In genomic region chr7:151409555-151410404, GRCh38 we compare ENCODE assay signal across 8 cellular contexts. TPM values are rescaled to one million over a fixed set of nuclear protein-coding genes. Genes with fewer than 3 reads are reported as not detected.
DNase-seq lines count a peak whose midpoint lies in the region; ATAC-seq and TF ChIP-seq lines count a peak whose summit lies in the region.

Gene WDR86, minus strand, starts transcription at chr7:151410038. Its CDS starts 449 bp downstream, at chr7:151409589.

- POLR2A ChIA-PET in naive thymus-derived CD4-positive, alpha-beta T cell (lab: Charles Lee) = interaction anchor here (1.0 kb wide), 1 partner anchor 20 kb away, joined by 3 read pairs; no protein-coding TSS in a partner anchor

- no peaks in the 10 kb centered on the region for H3K79me2 ChIP-seq in ACC112 (ENCODE audit: control insufficient read depth, insufficient read depth, low read length, unreplicated experiment)

- no peak within 1 kb of the TSS for H2AFZ ChIP-seq in ACC112 (ENCODE audit: low read length, unreplicated experiment)

- H3K36me3 ChIP-seq in ACC112 (ENCODE audit: insufficient read depth, low read length) = no peaks in the 10 kb centered on the region
- no peaks in the 10 kb centered on the region for H3K36me3 ChIP-seq in naive thymus-derived CD4-positive, alpha-beta T cell (ENCODE audit: control insufficient read depth in 2 of 3, insufficient read depth in 3 of 3, low read length in 3 of 3)

- no peak for ATAC-seq in naive thymus-derived CD4-positive, alpha-beta T cell

- H3K27ac ChIP-seq in ACC112 (ENCODE audit: low read depth, low read length) (no peak within 1 kb of the TSS), dorsolateral prefrontal cortex (peak within 1 kb of the TSS in 22 of 59 donors; percentile 2 to 86 (median 42))
- H3K27ac ChIP-seq in naive thymus-derived CD4-positive, alpha-beta T cell (ENCODE audit: low read depth, low read length) = no peak within 1 kb of the TSS

- DNase-seq in NCI-H2227 treated with DMSO at 0.1 percent for 48 hours (lab: John Stamatoyannopoulos, UW) (peak; percentile 20), dorsolateral prefrontal cortex (no peak), amygdala (lab: John Stamatoyannopoulos, UW) (no peak), MV-4-11 (lab: John Stamatoyannopoulos, UW) (no peak), posterior vena cava (ENCODE audit: low spot score) (no peak), RKO (ENCODE audit: low spot score) (no peak)
- peak in 3 of 9 donors; percentile 18 to 37 (median 25) for DNase-seq in naive thymus-derived CD4-positive, alpha-beta T cell

- peak within 1 kb of the TSS in 6 of 9 donors; percentile 8 to 81 (median 52) for H3K27ac Mint-ChIP-seq in naive thymus-derived CD4-positive, alpha-beta T cell

- H3K9me3 Mint-ChIP-seq in naive thymus-derived CD4-positive, alpha-beta T cell = no peaks in the 10 kb centered on the region

- H3K4me3 ChIP-seq in ACC112 (ENCODE audit: low read depth, low read length) (peak within 1 kb of the TSS; percentile 69), dorsolateral prefrontal cortex (peak within 1 kb of the TSS; percentile 12 to 72 (median 54))
- peak within 1 kb of the TSS; percentile 51 for H3K4me3 ChIP-seq in naive thymus-derived CD4-positive, alpha-beta T cell (ENCODE audit: low read length)

- peak within 1 kb of the TSS; percentile 67 to 88 (median 78) for H3K4me3 Mint-ChIP-seq in naive thymus-derived CD4-positive, alpha-beta T cell

- peaks cover 11 to 24% (median 19%) of the 10 kb centered on the region in 7 donors for H3K4me1 Mint-ChIP-seq in naive thymus-derived CD4-positive, alpha-beta T cell

- no peaks in the 10 kb centered on the region for H3K9me3 ChIP-seq in naive thymus-derived CD4-positive, alpha-beta T cell (ENCODE audit: control insufficient read depth in 2 of 3, low read length in 3 of 3)

- no peak for TF ChIP-seq CTCF in dorsolateral prefrontal cortex (IDR thresholded peaks at IDR 0.05 in 54 of 56, conservative IDR thresholded peaks at IDR 0.05 in 2 of 56; ENCODE audit: low read depth in 1 of 56, partially characterized antibody in 56 of 56)

- CTCF ChIA-PET in naive thymus-derived CD4-positive, alpha-beta T cell (lab: Charles Lee) = interaction anchor here (0.7 kb wide), 1 partner anchor 41 kb away, joined by 3 read pairs; no protein-coding TSS in a partner anchor

- intact Hi-C loops in dorsolateral prefrontal cortex (cut with DNase I) = no loop called here
- intact Hi-C loops in naive thymus-derived CD4-positive, alpha-beta T cell (cut with micrococcal nuclease) = loop anchor here (1.0 to 5.0 kb wide), 5 partner anchors 21 to 110 kb away; partner anchors contain the start of gene RHEB (in 1 of the 2)
- intact Hi-C loops in posterior vena cava (cut with DNase I) = no loop called here

- H3K27me3 ChIP-seq in ACC112 (ENCODE audit: insufficient read depth, low read length) (peaks cover 58% of the 10 kb centered on the region), dorsolateral prefrontal cortex (peaks cover 0 to 58% (median 28%) of the 10 kb centered on the region in 45 donors)
- peaks cover 0 to 8% of the 10 kb centered on the region in 2 donors for H3K27me3 ChIP-seq in naive thymus-derived CD4-positive, alpha-beta T cell (ENCODE audit: control insufficient read depth in 2 of 2, insufficient read depth in 2 of 2, low read length in 2 of 2)

- H3K4me1 ChIP-seq in ACC112 (ENCODE audit: control insufficient read depth, insufficient read depth, low read length, unreplicated experiment) = peaks cover 3% of the 10 kb centered on the region
- peaks cover 11 to 24% of the 10 kb centered on the region in 2 donors for H3K4me1 ChIP-seq in naive thymus-derived CD4-positive, alpha-beta T cell (ENCODE audit: control insufficient read depth in 2 of 2, insufficient read depth in 2 of 2, low read length in 2 of 2)

- H3K36me3 Mint-ChIP-seq in naive thymus-derived CD4-positive, alpha-beta T cell = no peaks in the 10 kb centered on the region

- peaks cover 19 to 69% (median 27%) of the 10 kb centered on the region in 5 donors for H3K27me3 Mint-ChIP-seq in naive thymus-derived CD4-positive, alpha-beta T cell

RNA-seq across cellular contexts. Expression of gene WDR86, which starts in this region (rescaled TPM):
- 10 to 100 TPM in 25 of 120 experiments, 1 to 10 TPM in 95; 1.3 to 28.5 (median 7.1) TPM for total RNA-seq in dorsolateral prefrontal cortex
- total RNA-seq in naive thymus-derived CD4-positive, alpha-beta T cell = 1 to 10 TPM in 2 of 5 experiments, not detected in 3; 1.6 to 9.7 TPM
- 1 to 10 TPM in 1 of 2 donors, under 1 TPM in 1; 0.24 to 3.1 TPM for polyA plus RNA-seq in naive thymus-derived CD4-positive, alpha-beta T cell
- total RNA-seq in posterior vena cava = 1 to 10 TPM; 4.1 to 6.2 TPM

Comparison
In these comparisons a context has a peak if more than half of its experiments do, and no peak if none do; other contexts are left out.
1. intact Hi-C loops: an anchor here in naive thymus-derived CD4-positive, alpha-beta T cell (1.0 to 5.0 kb wide); none called in dorsolateral prefrontal cortex and posterior vena cava.